Comparison of ENCODE assay signal across 14 cellular contexts in genomic region chr1:27609210-27609555, GRCh38. TPM values are rescaled to one million over a fixed set of nuclear protein-coding genes. Genes with fewer than 3 reads are reported as not detected.
A peak's percentile ranks its signal among the peaks of the same experiment; 100 is the strongest.
DNase-seq lines count a peak whose midpoint lies in the region; ATAC-seq and TF ChIP-seq lines count a peak whose summit lies in the region.
"Had no signal": no experiment of that assay in that cellular context is flagged by ENCODE, and none has a peak within 500 bp of the region (broad histone marks: within the 10 kb centered on the region; RNA-seq: fewer than 3 reads in every experiment).

No MANE protein-coding gene starts in this region.

- H3K4me3 ChIP-seq in BLaER1 treated with 17β-estradiol and CSF1 and Interleukin-3, amounts not matched to agents 10 nM and 100 nM, result no peak overlapping the region
- H3K4me3 ChIP-seq in DND-41 (ENCODE audit: low read depth in 1 of 2, low read length in 2 of 2), result no peak overlapping the region; a peak in 1 of 4 replicates
- H3K4me3 ChIP-seq in neuronal stem cell (ENCODE audit: low read length in 2 of 2), result no peak overlapping the region
- no peak overlapping the region for H3K4me3 ChIP-seq in HAP-1
- no peak overlapping the region for H3K4me3 ChIP-seq in colonic mucosa
- H3K4me3 ChIP-seq: breast epithelium, gastroesophageal sphincter, stomach had no signal

- peak overlapping the region; percentile 33 for H2AK5ac ChIP-seq in neuronal stem cell (ENCODE audit: low read depth, low read length)

- TF ChIP-seq CTCF in DND-41 (IDR thresholded peaks at IDR 0.05; ENCODE audit: borderline replicate concordance, extremely low read depth, low read length, poor library complexity, severe bottlenecking) (no peak), colonic mucosa (IDR thresholded peaks at IDR 0.05) (no peak)

- no peaks in the 10 kb centered on the region for H3K27me3 ChIP-seq in BLaER1 treated with 17β-estradiol and CSF1 and Interleukin-3, amounts not matched to agents 10 nM and 100 nM
- H3K27me3 ChIP-seq in DND-41 (ENCODE audit: insufficient read depth, low read length, poor library complexity) (no peaks in the 10 kb centered on the region), neuronal stem cell (ENCODE audit: control insufficient read depth in 3 of 3, insufficient read depth in 3 of 3, low read depth in 1 of 3, low read length in 3 of 3) (peaks cover 0 to 5% (median 0%) of the 10 kb centered on the region in 3 experiments), HAP-1 (ENCODE audit: low read depth) (no peaks in the 10 kb centered on the region; the same call in 1 of the 2 replicates), colonic mucosa (no peaks in the 10 kb centered on the region)
- H3K27me3 ChIP-seq: breast epithelium, stomach had no signal

- H3K9me3 ChIP-seq in BLaER1 treated with 17β-estradiol and CSF1 and Interleukin-3, amounts not matched to agents 10 nM and 100 nM (replicated peaks in 1 of 11), result no peaks in the 10 kb centered on the region
- no peaks in the 10 kb centered on the region for H3K9me3 ChIP-seq in DND-41 (ENCODE audit: insufficient read depth, low read length, severe bottlenecking)
- H3K9me3 ChIP-seq in neuronal stem cell (replicated peaks in 1 of 2; ENCODE audit: control insufficient read depth in 2 of 2, insufficient read depth in 1 of 2, low read depth in 1 of 2, low read length in 2 of 2), result no peaks in the 10 kb centered on the region
- H3K9me3 ChIP-seq in HAP-1, result no peaks in the 10 kb centered on the region
- no peaks in the 10 kb centered on the region for H3K9me3 ChIP-seq in colonic mucosa
- H3K9me3 ChIP-seq: breast epithelium, gastroesophageal sphincter, stomach had no signal

- H4K91ac ChIP-seq in neuronal stem cell (ENCODE audit: low read depth, low read length, poor library complexity), result no peak overlapping the region

- H2BK5ac ChIP-seq in neuronal stem cell (ENCODE audit: low read length), result no peak overlapping the region

- peaks cover 0 to 31% (median 0%) of the 10 kb centered on the region in 11 experiments; a peak in 7 of 22 replicates for H3K36me3 ChIP-seq in BLaER1 treated with 17β-estradiol and CSF1 and Interleukin-3, amounts not matched to agents 10 nM and 100 nM
- H3K36me3 ChIP-seq in DND-41 (ENCODE audit: insufficient read depth, low read length) (no peaks in the 10 kb centered on the region), neuronal stem cell (replicated peaks in 1 of 2; ENCODE audit: control insufficient read depth in 2 of 2, insufficient read depth in 2 of 2, low read length in 2 of 2) (no peaks in the 10 kb centered on the region), HAP-1 (replicated peaks) (no peaks in the 10 kb centered on the region), colonic mucosa (no peaks in the 10 kb centered on the region)
- H3K36me3 ChIP-seq: breast epithelium, gastroesophageal sphincter, WERI-Rb-1 had no signal

- H4K8ac ChIP-seq in neuronal stem cell (ENCODE audit: low read depth, low read length), result no peak overlapping the region

- H3K79me2 ChIP-seq in DND-41 (ENCODE audit: insufficient read depth, low read length), result no peaks in the 10 kb centered on the region

- 0 out of 22 replicates have a peak overlapping the region, but pooled peaks of 2 of the 11 experiments have one; percentile 6 to 10 for H3K9ac ChIP-seq in BLaER1 treated with 17β-estradiol and CSF1 and Interleukin-3, amounts not matched to agents 10 nM and 100 nM
- H3K9ac ChIP-seq in DND-41 (ENCODE audit: low read depth, low read length) (peak overlapping the region; percentile 42), neuronal stem cell (ENCODE audit: low read depth, low read length, poor library complexity) (no peak overlapping the region), colonic mucosa (ENCODE audit: low read depth in 2 of 2, low read length in 2 of 2) (no peak overlapping the region)

- no peak overlapping the region for H3K18ac ChIP-seq in neuronal stem cell (ENCODE audit: low read length)

- no CpG with 5 or more reads among the region's 3 CpGs for WGBS in neuronal stem cell (ENCODE audit: extremely low coverage in 2 of 2, insufficient read length in 2 of 2, insufficient replicate concordance in 1 of 2), 2 donors

- H2BK12ac ChIP-seq in neuronal stem cell (ENCODE audit: low read length), result no peak overlapping the region

- H3K79me1 ChIP-seq in neuronal stem cell (ENCODE audit: low read depth, low read length), result no peaks in the 10 kb centered on the region

- peak overlapping the region; percentile 38 to 91 (median 58) for H3K4me2 ChIP-seq in BLaER1 treated with 17β-estradiol and CSF1 and Interleukin-3, amounts not matched to agents 10 nM and 100 nM
- H3K4me2 ChIP-seq in DND-41 (ENCODE audit: insufficient read depth, low read length) (peak overlapping the region; percentile 39), neuronal stem cell (ENCODE audit: insufficient read depth, low read length, poor library complexity, severe bottlenecking) (no peak overlapping the region)

- H4K20me1 ChIP-seq in BLaER1 treated with 17β-estradiol and CSF1 and Interleukin-3, amounts not matched to agents 10 nM and 100 nM, result peaks cover 0 to 2% (median 0%) of the 10 kb centered on the region in 11 experiments; a peak in 1 of 22 replicates
- H4K20me1 ChIP-seq in DND-41 (ENCODE audit: insufficient read depth, low read length), result no peaks in the 10 kb centered on the region

- no peak for ATAC-seq in DND-41 (ENCODE audit: insufficient read depth, low read depth)
- ATAC-seq: gastroesophageal sphincter, Right ventricle myocardium inferior had no signal

- H2BK15ac ChIP-seq in neuronal stem cell (ENCODE audit: low read length), result no peak overlapping the region

- no peak overlapping the region for H3K4ac ChIP-seq in neuronal stem cell (ENCODE audit: low read length)

- H2BK120ac ChIP-seq in neuronal stem cell (ENCODE audit: low read depth, low read length), result no peak overlapping the region

- H3K14ac ChIP-seq in neuronal stem cell (ENCODE audit: low read length), result no peak overlapping the region

- peak overlapping the region; percentile 36; the same call in 1 of the 2 replicates for H2AFZ ChIP-seq in DND-41 (ENCODE audit: low read depth, low read length)
- H2AFZ ChIP-seq in neuronal stem cell (ENCODE audit: low read length), result no peak overlapping the region

- H3K23ac ChIP-seq in neuronal stem cell (ENCODE audit: low read depth, low read length, poor library complexity), result no peak overlapping the region

- intact Hi-C loops in colonic mucosa (cut with DNase I), result loop anchor here (2.0 to 10.0 kb wide), 4 partner anchors 54 to 304 kb away; no protein-coding TSS in a partner anchor

- peak overlapping the region in 3 of 11 experiments; percentile 13 to 25 (median 17); a peak in 4 of 22 replicates for H3K27ac ChIP-seq in BLaER1 treated with 17β-estradiol and CSF1 and Interleukin-3, amounts not matched to agents 10 nM and 100 nM
- H3K27ac ChIP-seq in DND-41 (ENCODE audit: low read length) (peak overlapping the region; percentile 93), neuronal stem cell (replicated peaks; ENCODE audit: low read length) (no peak overlapping the region), colonic mucosa (no peak overlapping the region)
- H3K27ac ChIP-seq: breast epithelium, epithelial cell of prostate, gastroesophageal sphincter, stomach, WERI-Rb-1 had no signal

- no peak for DNase-seq in DND-41
- peak; percentile 19 for DNase-seq in RKO (ENCODE audit: low spot score)
- DNase-seq in neuronal stem cell (ENCODE audit: low spot score), result no peak
- no peak for DNase-seq in hypothalamus (lab: John Stamatoyannopoulos, UW)
- no peak for DNase-seq in HAP-1 (ENCODE audit: low spot score in 2 of 2)
- no peak for DNase-seq in colonic mucosa

- in situ Hi-C loops in HAP-1 (cut with MboI; ENCODE audit: low sequenced_read_pairs), result loop anchor here (5.0 kb wide), 1 partner anchor 48 kb away; no protein-coding TSS in a partner anchor

- H3K4me1 ChIP-seq in BLaER1 treated with 17β-estradiol and CSF1 and Interleukin-3, amounts not matched to agents 10 nM and 100 nM, result peaks cover 59 to 74% (median 62%) of the 10 kb centered on the region in 10 experiments
- H3K4me1 ChIP-seq in DND-41 (ENCODE audit: insufficient read depth, low read length) (peaks cover 67% of the 10 kb centered on the region), neuronal stem cell (ENCODE audit: control insufficient read depth in 2 of 2, insufficient read depth in 1 of 2, low read depth in 1 of 2, low read length in 2 of 2) (peaks cover 29 to 34% of the 10 kb centered on the region in 2 donors), HAP-1 (no peaks in the 10 kb centered on the region), colonic mucosa (no peaks in the 10 kb centered on the region)
- H3K4me1 ChIP-seq: breast epithelium had no signal

RNA-seq across cellular contexts. Expression of gene AHDC1, which starts 5.2 kb away (rescaled TPM):
- 22.9 TPM for polyA plus RNA-seq in neuronal stem cell (2013, experiment 1 of 2)
- polyA plus RNA-seq in neuronal stem cell (2013, experiment 2 of 2), result 22.9 TPM
- total RNA-seq in colonic mucosa, result 10 to 100 TPM; 18.4 to 26.8 TPM

RNA-seq across cellular contexts. Expression of gene FGR, which starts 25.8 kb away (rescaled TPM):
- 0.03 TPM for polyA plus RNA-seq in neuronal stem cell (2013, experiment 1 of 2)
- 0.01 TPM for polyA plus RNA-seq in neuronal stem cell (2013, experiment 2 of 2)
- total RNA-seq in colonic mucosa, result 1 to 10 TPM; 1.4 to 2.0 TPM
- total RNA-seq: activated CD4-positive, alpha-beta memory T cell treated with anti-CD3 and anti-CD28 coated beads, Interleukin-2, amount 10 ng/mL, durations not matched to agents 7 days and 5 days had no signal
